ENCODE assay signal across 7 cellular contexts in genomic region chr15:73051402-73051810, GRCh38. TPM values are rescaled to one million over a fixed set of nuclear protein-coding genes. Genes with fewer than 3 reads are reported as not detected.
DNase-seq lines count a peak whose midpoint lies in the region; ATAC-seq lines count a peak whose summit lies in the region.

No MANE protein-coding gene starts in this region.

- H3K4me2 ChIP-seq in GM23248 (ENCODE audit: unreplicated experiment) = peak overlapping the region; percentile 91

- H3K27me3 ChIP-seq in GM23248 (replicated peaks; ENCODE audit: insufficient read depth) (peaks cover 11% of the 10 kb centered on the region; the same call in 1 of the 2 replicates), NT2/D1 (ENCODE audit: insufficient read depth, insufficient read length) (peaks cover 7% of the 10 kb centered on the region), duodenal mucosa (ENCODE audit: control insufficient read depth in 1 of 2, insufficient read depth in 2 of 2, low read length in 2 of 2) (peaks cover 0 to 4% of the 10 kb centered on the region in 2 donors)

- H3K27ac ChIP-seq in GM23248 (no peak overlapping the region), duodenal mucosa (ENCODE audit: low read depth, low read length) (peak overlapping the region; percentile 89), urinary bladder (ENCODE audit: low read depth) (peak overlapping the region; percentile 96)

- peak overlapping the region; percentile 98 for H2AFZ ChIP-seq in GM23248

- H3K9me2 ChIP-seq in GM23248 (ENCODE audit: insufficient read depth) = no peaks in the 10 kb centered on the region

- H3K4me1 ChIP-seq in GM23248 (ENCODE audit: insufficient read depth) = no peaks in the 10 kb centered on the region; the same call in 1 of the 2 replicates
- no peaks in the 10 kb centered on the region for H3K4me1 ChIP-seq in NT2/D1 (ENCODE audit: insufficient read depth, insufficient read length)
- peaks cover 4 to 23% of the 10 kb centered on the region in 2 donors for H3K4me1 ChIP-seq in duodenal mucosa (ENCODE audit: control insufficient read depth in 1 of 2, insufficient read depth in 2 of 2, low read length in 2 of 2)
- H3K4me1 ChIP-seq in urinary bladder (ENCODE audit: insufficient read depth) = no peaks in the 10 kb centered on the region

- DNase-seq in GM23248 = no peak
- DNase-seq in NT2/D1 (ENCODE audit: low read depth, low spot score) = no peak
- DNase-seq in midbrain (lab: John Stamatoyannopoulos, UW) = peak; percentile 71

- in situ Hi-C loops in GM23248 (cut with MboI) = no loop called here

- H3K4me3 ChIP-seq in GM23248 = peak overlapping the region; percentile 99
- H3K4me3 ChIP-seq in NT2/D1 (ENCODE audit: insufficient read length, low read depth) = peak overlapping the region; percentile 78
- H3K4me3 ChIP-seq in duodenal mucosa (ENCODE audit: low read depth in 1 of 2, low read length in 2 of 2) = peak overlapping the region; percentile 63 to 79
- peak overlapping the region; percentile 88 for H3K4me3 ChIP-seq in urinary bladder (ENCODE audit: low read depth, low read length)

- H3K36me3 ChIP-seq in GM23248 (ENCODE audit: low read depth) (no peaks in the 10 kb centered on the region), NT2/D1 (ENCODE audit: insufficient read depth, insufficient read length, low read length) (no peaks in the 10 kb centered on the region), duodenal mucosa (ENCODE audit: control insufficient read depth in 1 of 2, insufficient read depth in 2 of 2, low read length in 2 of 2) (no peaks in the 10 kb centered on the region), urinary bladder (ENCODE audit: insufficient read depth) (no peaks in the 10 kb centered on the region)

- H3K9ac ChIP-seq in GM23248 (peak overlapping the region; percentile 77), NT2/D1 (ENCODE audit: insufficient read length, low read depth) (peak overlapping the region; percentile 82), duodenal mucosa (ENCODE audit: low read depth in 1 of 2, low read length in 2 of 2) (peak overlapping the region; percentile 40 to 62)

- peaks cover 12% of the 10 kb centered on the region for H3F3A ChIP-seq in GM23248 (ENCODE audit: insufficient read depth)

- H3K9me3 ChIP-seq in GM23248 (ENCODE audit: low read depth) (no peaks in the 10 kb centered on the region), NT2/D1 (ENCODE audit: insufficient read depth, low read length) (no peaks in the 10 kb centered on the region), duodenal mucosa (ENCODE audit: control insufficient read depth in 1 of 2, low read length in 2 of 2) (no peaks in the 10 kb centered on the region)

- H4K20me1 ChIP-seq in GM23248 (ENCODE audit: insufficient read depth) = no peaks in the 10 kb centered on the region

- WGBS in GM23248 (ENCODE audit: low coverage in 1 of 2, low lambda C conversion rate in 2 of 2, missing lambda C conversion rate in 2 of 2), 2 experiments = 1 to 3% methylated on average over 31 to 42 of the region's 42 CpGs
- WGBS in urinary bladder = 2% methylated on average over 42 of the region's 42 CpGs

- ATAC-seq in GM18858 (IDR thresholded peaks at IDR 0.05; ENCODE audit: unreplicated experiment) = no peak
- no peak for ATAC-seq in GM18867 (IDR thresholded peaks at IDR 0.05; ENCODE audit: unreplicated experiment)

- no peaks in the 10 kb centered on the region for H3K79me2 ChIP-seq in GM23248 (ENCODE audit: insufficient read depth)

RNA-seq across cellular contexts. Expression of gene NEO1, which starts 0.9 kb away (rescaled TPM):
- total RNA-seq in GM23248 (2014; rRNA removed; shearing (Covaris generic)) = 13.6 and 14.7 TPM in 2 replicates
- 4.5 and 5.0 TPM in 2 replicates for polyA plus RNA-seq in GM23248 (2016; fragmentation: Nextera tagmentation; extraction: Ambion mirVana)
- 52.4 TPM for total RNA-seq in urinary bladder
- polyA plus RNA-seq in urinary bladder = 24.7 TPM
